Comparison of ENCODE assay signal across 1 cellular context in genomic region chr15:45499426-45499825, GRCh38.
TF ChIP-seq lines count a peak whose summit lies in the region.

No MANE protein-coding gene starts in this region.

TF ChIP-seq in GM23338, 12 proteins besides CTCF, POLR2A, EP300 and RAD21 (continued from another document):
- TF ChIP-seq REST (IDR thresholded peaks at IDR 0.05; ENCODE audit: unreplicated experiment) (no peak), ZNF462 (CRISPR knock-in tag; IDR thresholded peaks at IDR 0.05) (no peak)
